Comparison of ENCODE assay signal across 1 cellular context in the genomic region with DNA sequence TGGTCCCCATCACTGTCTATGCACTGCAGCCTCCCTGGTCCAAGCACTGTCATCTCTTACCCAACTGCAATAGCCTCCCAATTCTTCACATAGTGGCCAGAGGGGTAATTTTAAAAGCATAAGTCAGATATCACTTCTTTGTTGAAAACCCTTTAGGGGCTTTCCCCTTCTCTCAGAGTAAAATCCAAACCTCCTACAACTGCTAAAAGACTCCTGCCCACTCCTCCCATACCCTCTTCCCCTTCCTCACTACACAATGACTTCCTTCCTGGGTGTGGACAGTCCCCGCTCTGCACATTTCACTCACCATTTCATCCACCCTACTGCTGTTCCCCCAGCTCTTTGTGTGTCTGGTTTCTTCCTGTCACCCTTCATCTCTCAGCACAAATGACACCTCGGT.
TF ChIP-seq lines count a peak whose summit lies in the region.

No MANE protein-coding gene starts in this region.

TF ChIP-seq in GM12878, 131 proteins besides CTCF, POLR2A, EP300 and RAD21 (continued from another document):
- no peak for TF ChIP-seq HCFC1 (IDR thresholded peaks at IDR 0.05; ENCODE audit: low read length)
